8 cellular contexts compared by ENCODE assay signal in the genomic region with DNA sequence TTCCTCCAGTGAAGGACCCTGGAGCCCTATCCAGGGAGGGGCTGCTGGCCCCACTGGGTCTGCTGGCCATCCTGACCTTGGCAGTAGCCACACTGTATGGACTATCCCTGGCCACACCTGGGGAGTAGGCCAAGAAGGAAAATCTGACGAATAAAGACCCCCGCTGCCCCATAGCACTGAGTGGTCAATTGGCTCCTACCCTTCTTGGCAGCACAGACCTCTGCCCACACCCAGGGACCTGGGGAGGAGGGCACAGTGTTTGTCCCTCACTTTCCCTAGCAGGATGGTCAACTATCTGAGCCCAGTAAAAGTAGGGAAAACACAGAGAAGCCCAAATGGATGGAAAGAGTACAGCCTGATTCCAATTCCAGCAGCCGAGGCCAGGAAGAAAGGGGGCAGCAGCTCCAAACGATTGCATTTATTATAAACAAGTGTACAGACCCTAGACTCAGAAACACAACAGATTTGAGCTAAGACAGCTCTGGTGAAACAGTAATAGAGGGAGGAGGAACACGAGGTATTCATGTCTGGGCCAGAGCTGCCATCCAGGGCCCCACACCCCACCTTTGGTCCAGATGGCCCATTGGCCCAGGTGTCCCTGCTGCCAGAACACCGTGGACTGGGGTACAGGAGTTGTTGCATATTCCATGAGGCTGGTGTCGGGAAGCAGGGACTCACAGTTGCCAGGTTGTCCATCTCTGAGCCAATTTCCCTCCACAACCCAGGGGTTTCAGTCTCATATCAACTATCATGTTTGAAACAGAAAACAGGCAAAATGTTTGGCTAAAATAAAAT. TPM values are rescaled to one million over a fixed set of nuclear protein-coding genes. Genes with fewer than 3 reads are reported as not detected.
DNase-seq lines count a peak whose midpoint lies in the region; ATAC-seq and TF ChIP-seq lines count a peak whose summit lies in the region.

No MANE protein-coding gene starts in this region.

- no peaks in the 10 kb centered on the region for H3K9me3 ChIP-seq in HCT116 (ENCODE audit: control insufficient read depth in 1 of 2, insufficient read depth in 1 of 2, low read depth in 1 of 2, low read length in 2 of 2)

- BruUV-seq in HCT116 (replicated peaks; lab: Mats Ljungman, UMichigan), result no TSS peak

- peaks cover 46% of the 10 kb centered on the region for H3K36me3 Mint-ChIP-seq in activated CD8-positive, alpha-beta T cell treated with anti-CD3 and anti-CD28 coated beads for 36 hours (ENCODE audit: low read depth)
- peaks cover 0 to 12% (median 4%) of the 10 kb centered on the region in 3 donors for H3K36me3 Mint-ChIP-seq in immature natural killer cell
- peaks cover 29% of the 10 kb centered on the region for H3K36me3 Mint-ChIP-seq in stimulated activated memory B cell treated with anti-CD40 and anti-IgM and Interleukin-4, amounts not matched to agents 10 μg/mL and 1 μg/mL and 100 μg/mL, for 72 hours

- no peak for TF ChIP-seq CTCF in HCT116 (IDR thresholded peaks at IDR 0.05 in 2 of 3, conservative IDR thresholded peaks at IDR 0.05 in 1 of 3; ENCODE audit: borderline replicate concordance in 1 of 3, insufficient read depth in 1 of 3, low read depth in 2 of 3, low read length in 2 of 3)
- TF ChIP-seq CTCF in activated CD8-positive, alpha-beta T cell treated with anti-CD3 and anti-CD28 coated beads for 36 hours (IDR thresholded peaks at IDR 0.05), result no peak

- H2AFZ ChIP-seq in HCT116 (ENCODE audit: low read depth, low read length, poor library complexity, severe bottlenecking), result no peak overlapping the region

- TF ChIP-seq RAD21 in HCT116 (IDR thresholded peaks at IDR 0.05; ENCODE audit: low read depth), result no peak

- H3K4me1 ChIP-seq in HCT116 (ENCODE audit: control insufficient read depth in 1 of 2, insufficient read depth in 2 of 2, low read length in 2 of 2), result peaks cover 22 to 42% of the 10 kb centered on the region in 2 experiments

- POLR2A ChIA-PET in HCT116 (lab: Charles Lee), result no interaction called here
- POLR2A ChIA-PET in activated CD8-positive, alpha-beta T cell treated with anti-CD3 and anti-CD28 coated beads for 36 hours (lab: Charles Lee), result interaction anchor here (0.8 to 4.2 kb wide), 7 partner anchors 8 to 227 kb away, joined by 3 to 32 read pairs (median 7); partner anchors contain the start of genes ATRIP, TMA7 and ZNF589

- peak overlapping the region; percentile 87 for H3K4me3 Mint-ChIP-seq in activated CD8-positive, alpha-beta T cell treated with anti-CD3 and anti-CD28 coated beads for 36 hours
- H3K4me3 Mint-ChIP-seq in immature natural killer cell, result peak overlapping the region; percentile 84 to 88 (median 87)
- H3K4me3 Mint-ChIP-seq in stimulated activated memory B cell treated with anti-CD40 and anti-IgM and Interleukin-4, amounts not matched to agents 10 μg/mL and 1 μg/mL and 100 μg/mL, for 72 hours, result peak overlapping the region; percentile 87

- no peak overlapping the region for H3K4me3 ChIP-seq in HCT116 (replicated peaks in 1 of 2; ENCODE audit: low read depth in 1 of 2, low read length in 2 of 2)

- H3K79me2 ChIP-seq in HCT116 (ENCODE audit: insufficient read depth, low read length), result peaks cover 57% of the 10 kb centered on the region

- H4K20me1 ChIP-seq in HCT116 (ENCODE audit: insufficient read depth), result no peaks in the 10 kb centered on the region

- no peak for ATAC-seq in HCT116
- ATAC-seq in activated CD8-positive, alpha-beta T cell treated with anti-CD3 and anti-CD28 coated beads for 36 hours, result no peak
- ATAC-seq in stimulated activated memory B cell treated with anti-CD40 and anti-IgM and Interleukin-4, amounts not matched to agents 10 μg/mL and 1 μg/mL and 100 μg/mL, for 72 hours, result no peak
- ATAC-seq in GM21723 (IDR thresholded peaks at IDR 0.05; ENCODE audit: unreplicated experiment), result no peak
- no peak for ATAC-seq in GM18502 (IDR thresholded peaks at IDR 0.05; ENCODE audit: poor library complexity, unreplicated experiment)

- H3K27ac ChIP-seq in HCT116 (ENCODE audit: low read depth, low read length), result peak overlapping the region; percentile 98; the same call in 1 of the 2 replicates

- RAD21 ChIA-PET in HCT116 (lab: Charles Lee; ENCODE audit: low non-redundant PET in 1 of 2, low total read pairs in 2 of 2, uncharacterized antibody in 2 of 2, unreplicated experiment in 2 of 2), result no interaction called here

- TF ChIP-seq POLR2A in HCT116 (IDR thresholded peaks at IDR 0.05; ENCODE audit: borderline replicate concordance, extremely low read depth, insufficient read depth, insufficient read length), result no peak

- H3K27me3 Mint-ChIP-seq in activated CD8-positive, alpha-beta T cell treated with anti-CD3 and anti-CD28 coated beads for 36 hours, result no peaks in the 10 kb centered on the region
- peaks cover 3 to 7% (median 3%) of the 10 kb centered on the region in 3 donors for H3K27me3 Mint-ChIP-seq in immature natural killer cell (ENCODE audit: low read depth in 3 of 3)
- H3K27me3 Mint-ChIP-seq in stimulated activated memory B cell treated with anti-CD40 and anti-IgM and Interleukin-4, amounts not matched to agents 10 μg/mL and 1 μg/mL and 100 μg/mL, for 72 hours, result no peaks in the 10 kb centered on the region

- CTCF ChIA-PET in HCT116 (lab: Charles Lee), result no interaction called here
- CTCF ChIA-PET in activated CD8-positive, alpha-beta T cell treated with anti-CD3 and anti-CD28 coated beads for 36 hours (lab: Charles Lee), result interaction anchor here (1.0 to 4.3 kb wide), 5 partner anchors 22 to 168 kb away, joined by 3 to 18 read pairs (median 5); partner anchors contain the start of gene SLC26A6

- peak overlapping the region; percentile 96 for H3K27ac Mint-ChIP-seq in activated CD8-positive, alpha-beta T cell treated with anti-CD3 and anti-CD28 coated beads for 36 hours
- H3K27ac Mint-ChIP-seq in immature natural killer cell, result peak overlapping the region; percentile 68 to 99 (median 98)
- H3K27ac Mint-ChIP-seq in stimulated activated memory B cell treated with anti-CD40 and anti-IgM and Interleukin-4, amounts not matched to agents 10 μg/mL and 1 μg/mL and 100 μg/mL, for 72 hours, result peak overlapping the region; percentile 95

- H3K4me2 ChIP-seq in HCT116 (ENCODE audit: low read length), result peak overlapping the region; percentile 92

- no peaks in the 10 kb centered on the region for H3K9me2 ChIP-seq in HCT116 (ENCODE audit: insufficient read depth)

- H3K36me3 ChIP-seq in HCT116 (ENCODE audit: control insufficient read depth in 1 of 2, insufficient read depth in 2 of 2, low read length in 2 of 2), result peaks cover 0 to 16% of the 10 kb centered on the region in 2 experiments; a peak in 1 of 4 replicates

- peaks cover 44% of the 10 kb centered on the region for H3K4me1 Mint-ChIP-seq in activated CD8-positive, alpha-beta T cell treated with anti-CD3 and anti-CD28 coated beads for 36 hours (ENCODE audit: low read depth)
- peaks cover 54 to 63% of the 10 kb centered on the region in 2 donors for H3K4me1 Mint-ChIP-seq in immature natural killer cell
- peaks cover 53% of the 10 kb centered on the region for H3K4me1 Mint-ChIP-seq in stimulated activated memory B cell treated with anti-CD40 and anti-IgM and Interleukin-4, amounts not matched to agents 10 μg/mL and 1 μg/mL and 100 μg/mL, for 72 hours

- H3K27me3 ChIP-seq in HCT116 (ENCODE audit: insufficient read depth, low read length), result no peaks in the 10 kb centered on the region

- intact Hi-C loops in HCT116 (cut with micrococcal nuclease), result no loop called here
- intact Hi-C loops in activated CD8-positive, alpha-beta T cell treated with anti-CD3 and anti-CD28 coated beads for 36 hours (cut with micrococcal nuclease), result no loop called here

- DNase-seq in HCT116 (ENCODE audit: low read depth, low spot score), result no peak
- no peak for DNase-seq in activated CD8-positive, alpha-beta T cell treated with anti-CD3 and anti-CD28 coated beads for 36 hours
- no peak for DNase-seq in immature natural killer cell
- DNase-seq in NCI-H774 (lab: John Stamatoyannopoulos, UW), result no peak
- no peak for DNase-seq in NCI-H524 (lab: John Stamatoyannopoulos, UW)

- no peaks in the 10 kb centered on the region for H3K9me3 Mint-ChIP-seq in activated CD8-positive, alpha-beta T cell treated with anti-CD3 and anti-CD28 coated beads for 36 hours
- H3K9me3 Mint-ChIP-seq in immature natural killer cell, result no peaks in the 10 kb centered on the region
- H3K9me3 Mint-ChIP-seq in stimulated activated memory B cell treated with anti-CD40 and anti-IgM and Interleukin-4, amounts not matched to agents 10 μg/mL and 1 μg/mL and 100 μg/mL, for 72 hours, result no peaks in the 10 kb centered on the region

- peak overlapping the region; percentile 82 for H3K9ac ChIP-seq in HCT116 (ENCODE audit: low read length)

TF ChIP-seq in HCT116, 20 proteins besides CTCF, POLR2A, EP300 and RAD21 (continues in another document):
- TF ChIP-seq POLR2AphosphoS5 (IDR thresholded peaks at IDR 0.05; ENCODE audit: low read depth, low read length), result no peak
- no peak for TF ChIP-seq SP1 (IDR thresholded peaks at IDR 0.05; ENCODE audit: low read depth)
- no peak for TF ChIP-seq ZFX (IDR thresholded peaks at IDR 0.05)
- TF ChIP-seq EZH2phosphoT487 (IDR thresholded peaks at IDR 0.05; ENCODE audit: borderline replicate concordance), result no peak
- TF ChIP-seq JUND (IDR thresholded peaks at IDR 0.05), result no peak
- no peak for TF ChIP-seq YY1 (IDR thresholded peaks at IDR 0.05; ENCODE audit: extremely low read depth, insufficient replicate concordance, low read depth, low read length)

RNA-seq across cellular contexts. Expression of gene ATRIP, which starts 21.1 kb away (rescaled TPM):
- total RNA-seq in HCT116 (2021; ENCODE audit: unreplicated experiment), result 15.6 TPM
- polyA plus RNA-seq in HCT116 (2012), result 10.0 and 10.3 TPM in 2 replicates
- 10 to 100 TPM; 12.4 to 15.0 TPM for total RNA-seq in activated CD8-positive, alpha-beta T cell treated with anti-CD3 and anti-CD28 coated beads for 36 hours
- polyA plus RNA-seq in immature natural killer cell, result 10 to 100 TPM in 1 of 3 donors, 1 to 10 TPM in 2; 6.4 to 12.6 (median 6.6) TPM

RNA-seq across cellular contexts. Expression of gene TMA7, which starts 27.6 kb away (rescaled TPM):
- total RNA-seq in HCT116 (2021; ENCODE audit: unreplicated experiment), result 334 TPM
- 294 and 408 TPM in 2 replicates for polyA plus RNA-seq in HCT116 (2012)
- total RNA-seq in activated CD8-positive, alpha-beta T cell treated with anti-CD3 and anti-CD28 coated beads for 36 hours, result 100 to 1,000 TPM; 312 to 334 TPM
- polyA plus RNA-seq in immature natural killer cell, result 1,000 to 10,000 TPM in 1 of 3 donors, 100 to 1,000 TPM in 2; 593 to 1,259 (median 677) TPM

RNA-seq across cellular contexts. Expression of gene CCDC51, which starts 27.8 kb away (rescaled TPM):
- total RNA-seq in HCT116 (2021; ENCODE audit: unreplicated experiment), result 29.3 TPM
- polyA plus RNA-seq in HCT116 (2012), result 21.0 and 26.8 TPM in 2 replicates
- 10 to 100 TPM; 25.3 to 28.3 TPM for total RNA-seq in activated CD8-positive, alpha-beta T cell treated with anti-CD3 and anti-CD28 coated beads for 36 hours
- polyA plus RNA-seq in immature natural killer cell, result 10 to 100 TPM; 10.2 to 16.3 (median 10.6) TPM

RNA-seq across cellular contexts. Expression of gene SHISA5, which starts 36.3 kb away (rescaled TPM):
- 104 TPM for total RNA-seq in HCT116 (2021; ENCODE audit: unreplicated experiment)
- polyA plus RNA-seq in HCT116 (2012), result 121 and 134 TPM in 2 replicates
- total RNA-seq in activated CD8-positive, alpha-beta T cell treated with anti-CD3 and anti-CD28 coated beads for 36 hours, result 10 to 100 TPM; 65.9 to 71.4 TPM
- 100 to 1,000 TPM; 351 to 618 (median 505) TPM for polyA plus RNA-seq in immature natural killer cell

RNA-seq across cellular contexts. Expression of gene PLXNB1, which starts 37.8 kb away (rescaled TPM):
- total RNA-seq in HCT116 (2021; ENCODE audit: unreplicated experiment), result 35.6 TPM
- polyA plus RNA-seq in HCT116 (2012), result 29.6 and 32.1 TPM in 2 replicates
- 1 to 10 TPM; 3.7 TPM for total RNA-seq in activated CD8-positive, alpha-beta T cell treated with anti-CD3 and anti-CD28 coated beads for 36 hours
- polyA plus RNA-seq in immature natural killer cell, result under 1 TPM in 2 of 3 donors, not detected in 1; 0.11 to 0.19 TPM
